ENCODE assay signal across 12 cellular contexts in genomic region chr9:69898714-69899209, GRCh38.
DNase-seq lines count a peak whose midpoint lies in the region; ATAC-seq, FAIRE-seq and TF ChIP-seq lines count a peak whose summit lies in the region.
"Had no signal": no experiment of that assay in that cellular context is flagged by ENCODE, and none has a peak within 500 bp of the region (broad histone marks: within the 10 kb centered on the region; RNA-seq: fewer than 3 reads in every experiment).

No MANE protein-coding gene starts in this region.

- no peak overlapping the region for H2AFZ ChIP-seq in HepG2 (ENCODE audit: low read length)

- POLR2A ChIA-PET in HepG2 (lab: Yijun Ruan, JAX), result no interaction called here

- 0% methylated on average over 1 of the region's 1 CpG for WGBS in HepG2 (ENCODE audit: low lambda C conversion rate)
- 65% methylated on average over 1 of the region's 1 CpG for WGBS in right lobe of liver (ENCODE audit: insufficient coverage, low coverage, low lambda C conversion rate, missing lambda C conversion rate)

- H3K4me2 ChIP-seq in HepG2 (ENCODE audit: low read depth, low read length), result no peak overlapping the region

- no peak overlapping the region for H3K4me3 ChIP-seq in HepG2 (replicated peaks in 1 of 3; ENCODE audit: insufficient read depth in 1 of 3, low read depth in 2 of 3, low read length in 3 of 3)
- no peak overlapping the region for H3K4me3 ChIP-seq in right lobe of liver
- no peak overlapping the region for H3K4me3 ChIP-seq in H7 (ENCODE audit: insufficient read depth, low read depth, low read length)

- no peaks in the 10 kb centered on the region for H4K20me1 ChIP-seq in HepG2 (ENCODE audit: insufficient read depth, low read length)

- no peaks in the 10 kb centered on the region for H3K27me3 ChIP-seq in HepG2 (ENCODE audit: control insufficient read depth in 1 of 2, insufficient read depth in 2 of 2, low read length in 2 of 2)
- no peaks in the 10 kb centered on the region for H3K27me3 ChIP-seq in right lobe of liver
- no peaks in the 10 kb centered on the region for H3K27me3 ChIP-seq in H7 (ENCODE audit: control insufficient read depth, insufficient read depth, low read length)

- TF ChIP-seq POLR2A in HepG2 (IDR thresholded peaks at IDR 0.05; ENCODE audit: insufficient read depth in 1 of 2, low read depth in 2 of 2, low read length in 2 of 2) (no peak), right lobe of liver (IDR thresholded peaks at IDR 0.05) (no peak)

- intact Hi-C loops in HepG2 (cut with micrococcal nuclease; ENCODE audit: unreplicated experiment), result no loop called here
- intact Hi-C loops in right lobe of liver (cut with DNase I), result no loop called here

- in situ Hi-C loops in HepG2 (cut with HindIII; ENCODE audit: extremely low pct_ligation_motif_present, low pct_unique_long_range_greater_than_20kb), result no loop called here

- TF ChIP-seq EP300 in HepG2 (IDR thresholded peaks at IDR 0.05; ENCODE audit: low read depth in 2 of 2, low read length in 2 of 2) (no peak), HepG2 (CRISPR knock-in tag; IDR thresholded peaks at IDR 0.05; ENCODE audit: borderline replicate concordance) (no peak)

- DNase-seq in HepG2 (ENCODE audit: low spot score) (peak; percentile 64), right lobe of liver (no peak), amniotic stem cell (lab: John Stamatoyannopoulos, UW) (peak; percentile 32), globus pallidus (ENCODE audit: low spot score) (peak; percentile 55), NCI-H510A treated with DMSO at 0.1 percent for 48 hours (lab: John Stamatoyannopoulos, UW) (no peak), H7 (no peak)
- DNase-seq in stimulated activated CD4-positive, alpha-beta T cell treated with anti-CD3 and anti-CD28 coated beads, Interleukin-12 subunit alpha, Interleukin-12 subunit beta, amount 100 ng/mL, for 4 hours, result no peak
- DNase-seq: activated CD8-positive, alpha-beta memory T cell treated with anti-CD3 and anti-CD28 coated beads, Interleukin-2, amount 50 U/mL, for 48 hours; CD8-positive, alpha-beta T cell; NCI-H1436; nucleus accumbens had no signal

- H3K9ac ChIP-seq in HepG2 (ENCODE audit: insufficient read depth, low read depth, low read length), result no peak overlapping the region

- H3K27ac ChIP-seq in HepG2 (ENCODE audit: extremely low read length, insufficient read depth, low read length), result no peak overlapping the region
- no peak overlapping the region for H3K27ac ChIP-seq in right lobe of liver

- no peak for TF ChIP-seq CTCF in HepG2 (CRISPR knock-in tag; IDR thresholded peaks at IDR 0.05)
- TF ChIP-seq CTCF in right lobe of liver (IDR thresholded peaks at IDR 0.05), result no peak

- H3K36me3 ChIP-seq in HepG2 (replicated peaks in 1 of 2; ENCODE audit: control insufficient read depth in 1 of 2, insufficient read depth in 2 of 2, low read length in 2 of 2), result no peaks in the 10 kb centered on the region
- no peaks in the 10 kb centered on the region for H3K36me3 ChIP-seq in right lobe of liver
- H3K36me3 ChIP-seq in H7 (replicated peaks; ENCODE audit: control insufficient read depth, insufficient read depth, low read length), result no peaks in the 10 kb centered on the region

- no peaks in the 10 kb centered on the region for H3K79me2 ChIP-seq in HepG2 (ENCODE audit: insufficient read depth, low read length)

- CTCF ChIA-PET in HepG2 (lab: Yijun Ruan, JAX; ENCODE audit: low intra/inter-chr PET ratio, low total read pairs), result no interaction called here

- ATAC-seq in HepG2 (no peak), right lobe of liver (no peak), GM21576 (IDR thresholded peaks at IDR 0.05; ENCODE audit: unreplicated experiment) (no peak)
- ATAC-seq: CD8-positive, alpha-beta T cell had no signal

- TF ChIP-seq RAD21 in HepG2 (CRISPR knock-in tag; IDR thresholded peaks at IDR 0.05), result no peak

- H3K4me1 ChIP-seq in HepG2 (ENCODE audit: insufficient read depth, low read length) (no peaks in the 10 kb centered on the region; the same call in 1 of the 2 replicates), right lobe of liver (peaks cover 0 to 15% (median 5%) of the 10 kb centered on the region in 4 donors)

- BruUV-seq in HepG2 (replicated peaks; lab: Mats Ljungman, UMichigan), result no TSS peak

- H3K9me3 ChIP-seq in HepG2 (ENCODE audit: low read length), result no peaks in the 10 kb centered on the region
- H3K9me3 ChIP-seq in right lobe of liver, result no peaks in the 10 kb centered on the region

- no peak for FAIRE-seq in HepG2 (lab: Jason Lieb, UNC)

TF ChIP-seq in HepG2, 621 proteins besides CTCF, POLR2A, EP300 and RAD21:
- TF ChIP-seq FOSL2 (CRISPR knock-in tag; IDR thresholded peaks at IDR 0.05), result 0 out of 2 replicates have a peak, but pooled peaks have one; percentile 20
- TF ChIP-seq ZNF354B (CRISPR knock-in tag; IDR thresholded peaks at IDR 0.05), result no peak
- no peak for TF ChIP-seq ATF7-NPFF (CRISPR knock-in tag; IDR thresholded peaks at IDR 0.05; ENCODE audit: low read depth)
- no peak for TF ChIP-seq ZNF333 (CRISPR knock-in tag; IDR thresholded peaks at IDR 0.05; ENCODE audit: borderline replicate concordance)

Comparison
In these comparisons a context has a peak if more than half of its experiments do, and no peak if none do; other contexts are left out.
1. DNase-seq: peak in HepG2 (single experiment), amniotic stem cell (single experiment) and globus pallidus (single experiment); none in right lobe of liver (0 of 3), NCI-H510A treated with DMSO at 0.1 percent for 48 hours (single experiment), H7 (single experiment) and stimulated activated CD4-positive, alpha-beta T cell treated with anti-CD3 and anti-CD28 coated beads, Interleukin-12 subunit alpha, Interleukin-12 subunit beta, amount 100 ng/mL, for 4 hours (single experiment).